Comparison of ENCODE assay signal across 8 cellular contexts in the genomic region with DNA sequence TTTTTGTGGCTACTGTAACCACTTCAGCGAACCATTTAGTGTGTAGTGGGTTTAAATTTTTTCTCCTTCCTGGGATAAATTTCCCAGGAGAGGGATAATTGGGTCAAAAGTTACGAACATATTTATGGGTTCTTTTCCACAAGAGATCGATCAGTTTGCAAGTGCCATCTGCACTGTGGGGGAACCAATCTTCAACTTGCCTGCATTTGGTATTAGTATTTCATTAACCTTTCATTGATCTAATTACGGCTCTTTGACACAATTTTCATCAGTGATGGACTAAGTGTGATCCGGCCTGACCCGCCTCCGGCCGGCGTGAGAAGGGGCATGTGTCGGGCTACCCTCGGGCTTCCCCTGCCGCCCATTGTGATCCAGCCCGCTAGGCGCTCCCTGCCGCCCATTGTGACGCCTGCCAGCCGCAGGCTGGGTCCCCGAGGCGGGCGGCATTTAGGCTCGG.
A peak's percentile ranks its signal among the peaks of the same experiment; 100 is the strongest.
DNase-seq lines count a peak whose midpoint lies in the region; ATAC-seq and TF ChIP-seq lines count a peak whose summit lies in the region.
"Not testable (repeated sequence)": the region's sequence is repeated elsewhere in the genome, so short reads cannot be mapped to it uniquely, and the experiment has no call there.

No MANE protein-coding gene starts in this region.

- H3K27ac Mint-ChIP-seq in activated naive CD4-positive, alpha-beta T cell treated with anti-CD3 and anti-CD28 coated beads, Interleukin-2, amount 50 U/mL, for 72 hours: not testable (repeated sequence)
- H3K27ac Mint-ChIP-seq in natural killer cell: peak overlapping the region; percentile 96 to 98

- intact Hi-C loops in natural killer cell (cut with micrococcal nuclease): loop anchor here (5.0 kb wide), 1 partner anchor 134 kb away; no protein-coding TSS in a partner anchor

- peak overlapping the region; percentile 96 for H3K4me3 Mint-ChIP-seq in natural killer cell

- TF ChIP-seq CTCF in gastroesophageal sphincter (IDR thresholded peaks at IDR 0.05); natural killer cell (IDR thresholded peaks at IDR 0.05): not testable (repeated sequence)

- H3K36me3 Mint-ChIP-seq in activated naive CD4-positive, alpha-beta T cell treated with anti-CD3 and anti-CD28 coated beads, Interleukin-2, amount 50 U/mL, for 72 hours; natural killer cell: not testable (repeated sequence)

- H3K9me3 Mint-ChIP-seq in activated naive CD4-positive, alpha-beta T cell treated with anti-CD3 and anti-CD28 coated beads, Interleukin-2, amount 50 U/mL, for 72 hours; natural killer cell: not testable (repeated sequence)

- H3K36me3 ChIP-seq in ES-I3 (ENCODE audit: insufficient read depth, low read length); SJCRH30; gastroesophageal sphincter: not testable (repeated sequence)

- H3K9ac ChIP-seq in ES-I3 (ENCODE audit: low read depth, low read length): peak overlapping the region; percentile 63; the same call in 1 of the 2 replicates

- H3K27me3 Mint-ChIP-seq in natural killer cell (ENCODE audit: low read depth in 2 of 2): not testable (repeated sequence)

- H3K4me1 ChIP-seq in ES-I3 (ENCODE audit: insufficient read depth, low read length); SJCRH30: not testable (repeated sequence)
- peaks cover 4 to 11% (median 9%) of the 10 kb centered on the region in 3 donors for H3K4me1 ChIP-seq in gastroesophageal sphincter

- not testable (repeated sequence) for H3K27me3 ChIP-seq in SJCRH30, gastroesophageal sphincter

- not testable (repeated sequence) for H3K9me3 ChIP-seq in ES-I3 (ENCODE audit: control insufficient read depth, insufficient read depth, low read length); SJCRH30 (replicated peaks); gastroesophageal sphincter

- H3K4me3 ChIP-seq in SJCRH30 (peak overlapping the region; percentile 53), gastroesophageal sphincter (peak overlapping the region; percentile 45 to 65)

- H3K4me1 Mint-ChIP-seq in natural killer cell: not testable (repeated sequence)

- TF ChIP-seq POLR2A in gastroesophageal sphincter (IDR thresholded peaks at IDR 0.05): not testable (repeated sequence)

- not testable (repeated sequence) for H3K27ac ChIP-seq in SJCRH30
- H3K27ac ChIP-seq in gastroesophageal sphincter: peak overlapping the region in 3 of 4 donors; percentile 78 to 88 (median 78)

- WGBS in gastroesophageal sphincter (ENCODE audit: low coverage in 1 of 2), 2 donors: 23 to 67% methylated on average over 1 to 11 of the region's 21 CpGs

- ATAC-seq in GM21825 (IDR thresholded peaks at IDR 0.05; ENCODE audit: unreplicated experiment) (peak; percentile 9), HG03469 (IDR thresholded peaks at IDR 0.05; ENCODE audit: unreplicated experiment) (peak; percentile 5)
- ATAC-seq in activated naive CD4-positive, alpha-beta T cell treated with anti-CD3 and anti-CD28 coated beads, Interleukin-2, amount 50 U/mL, for 72 hours: peak; percentile 0 to 17
- ATAC-seq in gastroesophageal sphincter, natural killer cell: not testable (repeated sequence)

- TF ChIP-seq EP300 in gastroesophageal sphincter (IDR thresholded peaks at IDR 0.05): not testable (repeated sequence)

- DNase-seq in SJCRH30; activated naive CD4-positive, alpha-beta T cell treated with anti-CD3 and anti-CD28 coated beads, Interleukin-2, amount 50 U/mL, for 72 hours (ENCODE audit: low spot score in 2 of 2); natural killer cell: not testable (repeated sequence)
- DNase-seq in superior temporal gyrus (ENCODE audit: extremely low spot score): peak; percentile 8
